In genomic region chr21:36060159-36060921, GRCh38 we compare ENCODE assay signal across 8 cellular contexts.
DNase-seq lines count a peak whose midpoint lies in the region; ATAC-seq lines count a peak whose summit lies in the region.

Gene SETD4 (minus strand): TSS chr21:36060526. CDS start chr21:36058888, 1,638 bp downstream.

- peak; percentile 96 for DNase-seq in AG08396 (ENCODE audit: low spot score)
- DNase-seq in NCI-H345 treated with DMSO at 0.1 percent for 48 hours (lab: John Stamatoyannopoulos, UW; ENCODE audit: unreplicated experiment) = peak; percentile 97
- DNase-seq in activated CD4-positive, CD25-positive, alpha-beta regulatory T cell (lab: John Stamatoyannopoulos, UW) = peak; percentile 82 to 95 (median 90)
- DNase-seq in central memory CD4-positive, alpha-beta T cell = peak; percentile 91
- peak; percentile 95 for DNase-seq in islet precursor cell
- peak; percentile 84 to 93 (median 85) for DNase-seq in stimulated activated CD4-positive, alpha-beta T cell treated with anti-CD3 and anti-CD28 coated beads, Interleukin-12 subunit alpha, Interleukin-12 subunit beta, amount 100 ng/mL, for 48 hours (ENCODE audit: low read depth in 2 of 3, low spot score in 1 of 3)

- peak; percentile 93 for ATAC-seq in GM19023 (IDR thresholded peaks at IDR 0.05; ENCODE audit: unreplicated experiment)
- ATAC-seq in HG03280 (IDR thresholded peaks at IDR 0.05; ENCODE audit: unreplicated experiment) = peak; percentile 92

Comparison
In these comparisons a context has a peak if more than half of its experiments do, and no peak if none do; other contexts are left out.
1. Peak in every context shown above with its lines: DNase-seq and ATAC-seq.